15 cellular contexts compared by ENCODE assay signal in genomic region chr11:70313945-70314344, GRCh38. TPM values are rescaled to one million over a fixed set of nuclear protein-coding genes. Genes with fewer than 3 reads are reported as not detected.
A peak's percentile ranks its signal among the peaks of the same experiment; 100 is the strongest.
DNase-seq lines count a peak whose midpoint lies in the region; ATAC-seq and TF ChIP-seq lines count a peak whose summit lies in the region.
"Had no signal": no experiment of that assay in that cellular context is flagged by ENCODE, and none has a peak within 500 bp of the region (broad histone marks: within the 10 kb centered on the region; RNA-seq: fewer than 3 reads in every experiment).

No MANE protein-coding gene starts in this region.

- no peak overlapping the region for H2BK5ac ChIP-seq in neuronal stem cell (ENCODE audit: low read length)

- DNase-seq in GM12865 (ENCODE audit: low read depth) (peak; percentile 27), neuronal stem cell (ENCODE audit: low spot score) (no peak), RPMI8226 (no peak), GM10248 (ENCODE audit: extremely low spot score) (no peak)
- DNase-seq: activated CD8-positive, alpha-beta memory T cell treated with anti-CD3 and anti-CD28 coated beads, Interleukin-2, amount 50 U/mL, for 48 hours; activated naive CD4-positive, alpha-beta T cell treated with anti-CD3 and anti-CD28 coated beads for 36 hours; foreskin keratinocyte; GF-D8; NCI-H1417; stimulated activated CD4-positive, alpha-beta T cell treated with anti-CD3 and anti-CD28 coated beads, Interleukin-4, amount 100 ng/mL, for 1 hour had no signal

- no peak overlapping the region for H3K4ac ChIP-seq in neuronal stem cell (ENCODE audit: low read length)

- POLR2A ChIA-PET in GM10248 (lab: Yijun Ruan, JAX), result no interaction called here

- H3K27me3 ChIP-seq in OCI-LY1 (ENCODE audit: insufficient read depth, low read length) (no peaks in the 10 kb centered on the region), neuronal stem cell (ENCODE audit: control insufficient read depth in 3 of 3, insufficient read depth in 3 of 3, low read depth in 1 of 3, low read length in 3 of 3) (no peaks in the 10 kb centered on the region)
- H3K27me3 ChIP-seq: foreskin keratinocyte, suprapubic skin had no signal

- H2AK5ac ChIP-seq in neuronal stem cell (ENCODE audit: low read depth, low read length), result no peak overlapping the region

- CTCF ChIA-PET in GM10248 (lab: Yijun Ruan, JAX), result interaction anchor here (0.8 to 1.0 kb wide), 2 partner anchors 9 to 33 kb away, joined by 3 read pairs; no protein-coding TSS in a partner anchor

- H3K27ac Mint-ChIP-seq in dendritic cell treated with granulocyte-macrophage colony-stimulating factor and Interleukin-4, amounts not matched to agents 40 ng/mL and 50 ng/mL, for 4 days, result peak overlapping the region; percentile 56
- H3K27ac Mint-ChIP-seq: activated naive CD4-positive, alpha-beta T cell treated with anti-CD3 and anti-CD28 coated beads for 36 hours had no signal

- H2AFZ ChIP-seq in OCI-LY1 (ENCODE audit: low read length), result no peak overlapping the region
- H2AFZ ChIP-seq in neuronal stem cell (ENCODE audit: low read length), result no peak overlapping the region

- H4K91ac ChIP-seq in neuronal stem cell (ENCODE audit: low read depth, low read length, poor library complexity), result no peak overlapping the region

- H2BK12ac ChIP-seq in neuronal stem cell (ENCODE audit: low read length), result no peak overlapping the region

- H3K4me1 Mint-ChIP-seq in dendritic cell treated with granulocyte-macrophage colony-stimulating factor and Interleukin-4, amounts not matched to agents 40 ng/mL and 50 ng/mL, for 4 days (ENCODE audit: low read depth), result peaks cover 52% of the 10 kb centered on the region

- no peaks in the 10 kb centered on the region for H3F3A ChIP-seq in OCI-LY1 (ENCODE audit: insufficient read depth, low read length)

- H3K4me3 Mint-ChIP-seq in dendritic cell treated with granulocyte-macrophage colony-stimulating factor and Interleukin-4, amounts not matched to agents 40 ng/mL and 50 ng/mL, for 4 days, result peak overlapping the region; percentile 45
- H3K4me3 Mint-ChIP-seq: activated naive CD4-positive, alpha-beta T cell treated with anti-CD3 and anti-CD28 coated beads for 36 hours had no signal

- no peaks in the 10 kb centered on the region for H4K20me1 ChIP-seq in OCI-LY1 (ENCODE audit: insufficient read depth, low read length)

- H3K14ac ChIP-seq in neuronal stem cell (ENCODE audit: low read length), result no peak overlapping the region

- peaks cover 7% of the 10 kb centered on the region; the same call in 1 of the 2 replicates for H3K36me3 ChIP-seq in OCI-LY1 (ENCODE audit: insufficient read depth, low read length)
- peaks cover 0 to 44% of the 10 kb centered on the region in 2 donors for H3K36me3 ChIP-seq in neuronal stem cell (replicated peaks in 1 of 2; ENCODE audit: control insufficient read depth in 2 of 2, insufficient read depth in 2 of 2, low read length in 2 of 2)

- no peak for ATAC-seq in HG03196 (IDR thresholded peaks at IDR 0.05; ENCODE audit: unreplicated experiment)
- ATAC-seq: foreskin keratinocyte had no signal

- H3K4me2 ChIP-seq in OCI-LY1 (ENCODE audit: low read length) (peak overlapping the region; percentile 37; the same call in 1 of the 2 replicates), neuronal stem cell (ENCODE audit: insufficient read depth, low read length, poor library complexity, severe bottlenecking) (no peak overlapping the region)
- H3K4me2 ChIP-seq: KMS-11 had no signal

- no peak overlapping the region for H3K4me3 ChIP-seq in GM12865 (ENCODE audit: low read depth, low read length)
- peak overlapping the region; percentile 23 for H3K4me3 ChIP-seq in OCI-LY1 (ENCODE audit: low read depth, low read length, poor library complexity, severe bottlenecking)
- no peak overlapping the region for H3K4me3 ChIP-seq in neuronal stem cell (ENCODE audit: low read length in 2 of 2)
- H3K4me3 ChIP-seq: suprapubic skin had no signal

- peaks cover 8% of the 10 kb centered on the region for H3K79me1 ChIP-seq in neuronal stem cell (ENCODE audit: low read depth, low read length)

- H3K27ac ChIP-seq in OCI-LY1 (ENCODE audit: low read depth, low read length, poor library complexity, severe bottlenecking), result no peak overlapping the region
- H3K27ac ChIP-seq in neuronal stem cell (replicated peaks; ENCODE audit: low read length), result no peak overlapping the region
- H3K27ac ChIP-seq: foreskin keratinocyte, KMS-11, suprapubic skin had no signal

- WGBS in neuronal stem cell (ENCODE audit: extremely low coverage in 2 of 2, insufficient read length in 2 of 2, insufficient replicate concordance in 1 of 2), 2 donors, result no CpG with 5 or more reads among the region's 8 CpGs

- H3K4me1 ChIP-seq in OCI-LY1 (ENCODE audit: insufficient read depth, low read length, severe bottlenecking) (peaks cover 30% of the 10 kb centered on the region), neuronal stem cell (ENCODE audit: control insufficient read depth in 2 of 2, insufficient read depth in 1 of 2, low read depth in 1 of 2, low read length in 2 of 2) (peaks cover 5 to 17% of the 10 kb centered on the region in 2 donors)
- H3K4me1 ChIP-seq: foreskin keratinocyte, suprapubic skin had no signal

- no peaks in the 10 kb centered on the region for H3K79me2 ChIP-seq in OCI-LY1 (ENCODE audit: insufficient read depth, low read length)

- H3K9ac ChIP-seq in OCI-LY1 (ENCODE audit: low read length), result no peak overlapping the region
- peak overlapping the region; percentile 3 for H3K9ac ChIP-seq in neuronal stem cell (ENCODE audit: low read depth, low read length, poor library complexity)
- H3K9ac ChIP-seq: KMS-11 had no signal

- H3K36me3 Mint-ChIP-seq in dendritic cell treated with granulocyte-macrophage colony-stimulating factor and Interleukin-4, amounts not matched to agents 40 ng/mL and 50 ng/mL, for 4 days (ENCODE audit: low read depth), result peaks cover 42% of the 10 kb centered on the region

- H3K9me3 ChIP-seq in OCI-LY1 (ENCODE audit: low read length) (no peaks in the 10 kb centered on the region), neuronal stem cell (replicated peaks in 1 of 2; ENCODE audit: control insufficient read depth in 2 of 2, insufficient read depth in 1 of 2, low read depth in 1 of 2, low read length in 2 of 2) (peaks cover 0 to 2% of the 10 kb centered on the region in 2 donors)
- H3K9me3 ChIP-seq: suprapubic skin had no signal

- no peaks in the 10 kb centered on the region for H3K27me3 Mint-ChIP-seq in dendritic cell treated with granulocyte-macrophage colony-stimulating factor and Interleukin-4, amounts not matched to agents 40 ng/mL and 50 ng/mL, for 4 days

- intact Hi-C loops in dendritic cell treated with granulocyte-macrophage colony-stimulating factor and Interleukin-4, amounts not matched to agents 40 ng/mL and 50 ng/mL, for 4 days (cut with micrococcal nuclease), result no loop called here

- no peak overlapping the region for H2BK15ac ChIP-seq in neuronal stem cell (ENCODE audit: low read length)

- H3K9me3 Mint-ChIP-seq in dendritic cell treated with granulocyte-macrophage colony-stimulating factor and Interleukin-4, amounts not matched to agents 40 ng/mL and 50 ng/mL, for 4 days, result no peaks in the 10 kb centered on the region
- H3K9me3 Mint-ChIP-seq: activated naive CD4-positive, alpha-beta T cell treated with anti-CD3 and anti-CD28 coated beads for 36 hours had no signal

- H4K8ac ChIP-seq in neuronal stem cell (ENCODE audit: low read depth, low read length), result no peak overlapping the region

- peak overlapping the region; percentile 22 for H3K18ac ChIP-seq in neuronal stem cell (ENCODE audit: low read length)

- H3K9me2 ChIP-seq in OCI-LY1 (ENCODE audit: low read depth, low read length), result no peaks in the 10 kb centered on the region

- TF ChIP-seq CTCF in GM12865 (IDR thresholded peaks at IDR 0.05; ENCODE audit: insufficient read depth, low read depth, low read length, missing control alignments), result no peak
- TF ChIP-seq CTCF in OCI-LY1 (IDR thresholded peaks at IDR 0.05; ENCODE audit: low read length), result no peak
- TF ChIP-seq CTCF in GM10248 (IDR thresholded peaks at IDR 0.05; ENCODE audit: control extremely low read depth, extremely low read depth, low read depth, missing control alignments), result no peak

- H3K23ac ChIP-seq in neuronal stem cell (ENCODE audit: low read depth, low read length, poor library complexity), result no peak overlapping the region

- no peak overlapping the region for H2BK120ac ChIP-seq in neuronal stem cell (ENCODE audit: low read depth, low read length)

RNA-seq across cellular contexts. Expression of gene PPFIA1, which starts 43.5 kb away (rescaled TPM):
- 27.6 TPM for polyA plus RNA-seq in neuronal stem cell (2013, experiment 1 of 2)
- polyA plus RNA-seq in neuronal stem cell (2013, experiment 2 of 2), result 28.2 TPM
